Comparison of ENCODE assay signal across 28 cellular contexts in genomic region chr6:50785921-50786320, GRCh38. TPM values are rescaled to one million over a fixed set of nuclear protein-coding genes. Genes with fewer than 3 reads are reported as not detected.
"Had no signal": no experiment of that assay in that cellular context is flagged by ENCODE, and none has a peak within 500 bp of the region (broad histone marks: within the 10 kb centered on the region; RNA-seq: fewer than 3 reads in every experiment).

No MANE protein-coding gene starts in this region.

- H3K36me3 ChIP-seq: colonic mucosa, gastrocnemius medialis, heart right ventricle, neutrophil, right lobe of liver, spleen, tibial artery, upper lobe of left lung, vagina had no signal

- H3K27ac ChIP-seq: colonic mucosa, gastrocnemius medialis, heart right ventricle, neutrophil, psoas muscle, right lobe of liver, spleen, tibial artery, upper lobe of left lung, vagina had no signal

- H3K4me3 ChIP-seq: colonic mucosa, gastrocnemius medialis, heart right ventricle, lung, mucosa of descending colon, psoas muscle, right lobe of liver, spleen, tibial artery, upper lobe of left lung, vagina had no signal

- H3K4me1 ChIP-seq: colonic mucosa, gastrocnemius medialis, heart right ventricle, psoas muscle, right lobe of liver, spleen, tibial artery, vagina had no signal

- DNase-seq: colonic mucosa; dermis blood vessel endothelial cell; gastrocnemius medialis; heart right ventricle; hypothalamus; left colon; left ventricle myocardium superior; mucosa of descending colon; naive thymus-derived CD8-positive, alpha-beta T cell; psoas muscle; retina; right lobe of liver; spleen; stimulated activated CD4-positive, alpha-beta T cell treated with anti-CD3 and anti-CD28 coated beads, Interleukin-15, amount 100 ng/mL, for 24 hours; stimulated activated CD4-positive, alpha-beta T cell treated with anti-CD3 and anti-CD28 coated beads, Interleukin-1b, Interleukin-23, amount 100 ng/mL, for 48 hours; stimulated activated CD4-positive, alpha-beta T cell treated with anti-CD3 and anti-CD28 coated beads, Interleukin-4, amount 100 ng/mL, for 24 hours; tibial artery; upper lobe of left lung had no signal

- ATAC-seq: esophagus mucosa; gastrocnemius medialis; heart right ventricle; left colon; left ventricle myocardium superior; mucosa of descending colon; naive thymus-derived CD8-positive, alpha-beta T cell; psoas muscle; right lobe of liver; stimulated activated memory B cell treated with anti-CD40 and anti-IgM and Interleukin-4, amounts not matched to agents 10 μg/mL and 1 μg/mL and 100 μg/mL, for 72 hours had no signal

- FAIRE-seq: endothelial cell of umbilical vein, islet of Langerhans had no signal

- H3K27me3 ChIP-seq: colonic mucosa, gastrocnemius medialis, neutrophil, right lobe of liver, tibial artery, upper lobe of left lung, vagina had no signal

- H3K9me3 ChIP-seq: colonic mucosa, gastrocnemius medialis, mucosa of descending colon, neutrophil, psoas muscle, right lobe of liver, spleen, tibial artery, upper lobe of left lung, vagina had no signal

RNA-seq across cellular contexts. Expression of gene TFAP2B, which starts 32.8 kb away (rescaled TPM):
- total RNA-seq: colonic mucosa; endothelial cell of umbilical vein; fibroblast of lung; gastrocnemius medialis; heart right ventricle; left colon; left ventricle myocardium superior; lung; naive thymus-derived CD8-positive, alpha-beta T cell; osteoblast; psoas muscle; right lobe of liver; spleen had no signal
- polyA plus RNA-seq: endothelial cell of umbilical vein; fibroblast of lung; naive thymus-derived CD8-positive, alpha-beta T cell; neural cell; psoas muscle; spleen had no signal
